11 cellular contexts compared by ENCODE assay signal in the genomic region with DNA sequence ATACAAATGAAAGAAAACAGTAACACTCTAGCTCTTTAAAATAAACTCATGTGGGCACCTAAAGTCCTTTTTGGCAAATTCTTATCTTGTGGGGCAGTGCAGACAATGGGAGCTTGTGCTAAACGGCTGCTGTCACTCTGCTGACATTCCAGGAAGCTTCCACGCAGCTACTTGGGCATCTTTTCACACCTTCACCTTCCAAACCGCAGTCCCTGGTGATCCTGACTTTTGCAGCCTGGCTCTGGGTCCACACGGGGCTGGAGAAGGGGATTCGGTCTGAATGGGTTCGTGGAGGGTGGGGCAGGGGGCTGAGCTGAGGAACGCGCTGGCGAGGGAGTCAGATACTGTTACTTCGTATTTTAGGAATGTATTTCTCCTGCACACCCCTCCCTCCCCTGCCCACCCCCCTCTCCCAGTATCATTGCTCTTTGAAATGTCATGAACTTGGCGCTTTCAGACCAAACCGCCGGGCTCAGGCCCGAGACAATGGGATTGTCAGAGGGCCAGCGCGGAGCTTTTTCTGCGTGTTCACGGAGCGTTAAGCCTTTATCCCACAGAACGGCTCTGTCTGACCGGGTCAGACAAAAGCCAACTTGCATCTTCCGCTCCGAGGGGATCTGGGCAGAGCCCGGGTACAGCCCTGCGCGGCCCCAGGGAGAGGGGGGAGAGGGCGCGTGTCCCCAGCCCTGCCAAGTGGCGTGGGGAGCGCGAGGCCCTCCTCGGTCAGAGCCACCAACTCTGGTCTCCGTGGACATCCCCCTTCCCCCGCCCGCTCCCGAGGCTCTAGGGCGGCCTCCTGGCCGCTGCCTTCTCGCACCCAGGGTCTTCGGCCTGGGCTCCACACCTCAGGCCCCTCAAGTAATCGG.
DNase-seq lines count a peak whose midpoint lies in the region; ATAC-seq and FAIRE-seq lines count a peak whose summit lies in the region.
"Had no signal": no experiment of that assay in that cellular context is flagged by ENCODE, and none has a peak within 500 bp of the region (broad histone marks: within the 10 kb centered on the region; RNA-seq: fewer than 3 reads in every experiment).

No MANE protein-coding gene starts in this region.

- peaks cover 21% of the 10 kb centered on the region for H3K4me1 ChIP-seq in CD4-positive, alpha-beta memory T cell (ENCODE audit: insufficient read depth, low read length)
- H3K4me1 ChIP-seq in rectal smooth muscle tissue (ENCODE audit: control insufficient read depth, insufficient read depth, low read length), result peaks cover 4% of the 10 kb centered on the region

- ATAC-seq in T-helper 17 cell (no peak), left ventricle myocardium superior (no peak), GM19035 (IDR thresholded peaks at IDR 0.05; ENCODE audit: unreplicated experiment) (no peak), HG02571 (IDR thresholded peaks at IDR 0.05; ENCODE audit: unreplicated experiment) (no peak)

- no peak for FAIRE-seq in HTR-8/SVneo (lab: Jason Lieb, UNC)

- no peaks in the 10 kb centered on the region for H3K36me3 Mint-ChIP-seq in CD4-positive, alpha-beta memory T cell
- peaks cover 6% of the 10 kb centered on the region for H3K36me3 Mint-ChIP-seq in T-helper 17 cell (ENCODE audit: low read depth)

- CTCF ChIA-PET in CD4-positive, alpha-beta memory T cell (lab: Charles Lee; ENCODE audit: partially characterized antibody), result interaction anchor here (0.9 to 1.5 kb wide), 3 partner anchors 10 to 143 kb away, joined by 3 to 4 read pairs (median 4); no protein-coding TSS in a partner anchor

- peak overlapping the region in 5 of 8 donors; percentile 22 to 73 (median 40) for H3K4me3 Mint-ChIP-seq in CD4-positive, alpha-beta memory T cell
- H3K4me3 Mint-ChIP-seq in T-helper 17 cell, result peak overlapping the region; percentile 43

- H3K27ac Mint-ChIP-seq in CD4-positive, alpha-beta memory T cell, result no peak overlapping the region
- no peak overlapping the region for H3K27ac Mint-ChIP-seq in T-helper 17 cell

- H3K9me3 Mint-ChIP-seq in CD4-positive, alpha-beta memory T cell, result peaks cover 0 to 2% (median 0%) of the 10 kb centered on the region in 8 donors

- intact Hi-C loops in CD4-positive, alpha-beta memory T cell (cut with micrococcal nuclease), result loop anchor here (1.0 kb wide), 1 partner anchor 387 kb away; no protein-coding TSS in a partner anchor
- intact Hi-C loops in left ventricle myocardium superior (cut with micrococcal nuclease), result no loop called here

- POLR2A ChIA-PET in CD4-positive, alpha-beta memory T cell (lab: Charles Lee; ENCODE audit: partially characterized antibody), result no interaction called here

- H3K36me3 ChIP-seq in CD4-positive, alpha-beta memory T cell (ENCODE audit: insufficient read depth, low read length), result no peaks in the 10 kb centered on the region
- H3K36me3 ChIP-seq in rectal smooth muscle tissue (ENCODE audit: control insufficient read depth, insufficient read depth, low read length), result no peaks in the 10 kb centered on the region
- H3K36me3 ChIP-seq: neutrophil, Peyer's patch had no signal

- no peak overlapping the region for H3K9ac ChIP-seq in rectal smooth muscle tissue (ENCODE audit: low read length)

- H3K9me3 ChIP-seq in CD4-positive, alpha-beta memory T cell (ENCODE audit: control insufficient read depth in 1 of 2, low read length in 2 of 2), result no peaks in the 10 kb centered on the region
- H3K9me3 ChIP-seq in T-helper 17 cell (ENCODE audit: control insufficient read depth, low read length, poor library complexity, severe bottlenecking), result no peaks in the 10 kb centered on the region
- H3K9me3 ChIP-seq: neutrophil, Peyer's patch had no signal

- H3K27me3 ChIP-seq in CD4-positive, alpha-beta memory T cell (ENCODE audit: insufficient read depth, low read length), result peaks cover 47% of the 10 kb centered on the region
- H3K27me3 ChIP-seq in rectal smooth muscle tissue (ENCODE audit: control insufficient read depth, insufficient read depth, low read length), result peaks cover 64% of the 10 kb centered on the region

- no peak overlapping the region for H3K4me3 ChIP-seq in CD4-positive, alpha-beta memory T cell (ENCODE audit: low read length in 2 of 2)
- H3K4me3 ChIP-seq in rectal smooth muscle tissue (ENCODE audit: low read length), result peak overlapping the region; percentile 40

- peaks cover 15 to 32% (median 20%) of the 10 kb centered on the region in 4 donors for H3K4me1 Mint-ChIP-seq in CD4-positive, alpha-beta memory T cell
- H3K4me1 Mint-ChIP-seq in T-helper 17 cell, result peaks cover 25% of the 10 kb centered on the region

- no peak overlapping the region for H3K27ac ChIP-seq in CD4-positive, alpha-beta memory T cell (ENCODE audit: low read depth, low read length)
- no peak overlapping the region for H3K27ac ChIP-seq in rectal smooth muscle tissue (ENCODE audit: low read depth, low read length)
- H3K27ac ChIP-seq: neutrophil, Peyer's patch had no signal

- no peak for DNase-seq in CD4-positive, alpha-beta memory T cell
- DNase-seq in T-helper 17 cell, result no peak
- DNase-seq in left ventricle myocardium superior, result peak; percentile 14
- no peak for DNase-seq in NCI-H345 (lab: John Stamatoyannopoulos, UW)
- DNase-seq in HTR-8/SVneo (ENCODE audit: insufficient read length, low spot score), result no peak
- DNase-seq: NCI-H2081 treated with DMSO at 0.1 percent for 48 hours, Peyer's patch had no signal

- H3K27me3 Mint-ChIP-seq in CD4-positive, alpha-beta memory T cell, result peaks cover 63 to 70% of the 10 kb centered on the region in 2 donors
- peaks cover 88% of the 10 kb centered on the region for H3K27me3 Mint-ChIP-seq in T-helper 17 cell
